ENCODE assay signal across 9 cellular contexts in genomic region chr10:124918906-124919305, GRCh38. TPM values are rescaled to one million over a fixed set of nuclear protein-coding genes. Genes with fewer than 3 reads are reported as not detected.
A peak's percentile ranks its signal among the peaks of the same experiment; 100 is the strongest.
DNase-seq lines count a peak whose midpoint lies in the region; ATAC-seq and TF ChIP-seq lines count a peak whose summit lies in the region.
"Had no signal": no experiment of that assay in that cellular context is flagged by ENCODE, and none has a peak within 500 bp of the region (broad histone marks: within the 10 kb centered on the region; RNA-seq: fewer than 3 reads in every experiment).

No MANE protein-coding gene starts in this region.

- intact Hi-C loops in dorsolateral prefrontal cortex (cut with DNase I): loop anchor here (5.0 to 10.0 kb wide), 7 partner anchors 73 to 394 kb away; partner anchors contain the start of genes ABRAXAS2 (in 1 of the 2) and EEF1AKMT2 (in 1 of the 2)

- TF ChIP-seq CTCF in Loucy (conservative IDR thresholded peaks at IDR 0.05; ENCODE audit: low read length): no peak
- TF ChIP-seq CTCF in dorsolateral prefrontal cortex (IDR thresholded peaks at IDR 0.05 in 54 of 56, conservative IDR thresholded peaks at IDR 0.05 in 2 of 56; ENCODE audit: low read depth in 1 of 56, partially characterized antibody in 56 of 56): no peak
- no peak for TF ChIP-seq CTCF in neural cell (IDR thresholded peaks at IDR 0.05; ENCODE audit: poor library complexity, severe bottlenecking)

- TF ChIP-seq EP300 in neural cell (conservative IDR thresholded peaks at IDR 0.05; ENCODE audit: poor library complexity, severe bottlenecking): no peak

- H2AFZ ChIP-seq in Loucy (ENCODE audit: low read length): no peak overlapping the region
- H2AFZ ChIP-seq in neural cell (ENCODE audit: low read depth, low read length): no peak overlapping the region

- H3K9me2 ChIP-seq in Loucy (replicated peaks; ENCODE audit: low read depth, low read length) (no peaks in the 10 kb centered on the region), neural cell (ENCODE audit: insufficient read depth, low read length) (no peaks in the 10 kb centered on the region)

- TF ChIP-seq RAD21 in neural cell (conservative IDR thresholded peaks at IDR 0.05): no peak

- peak overlapping the region; percentile 80 to 100 (median 96); a peak in 14 of 20 replicates for H3K4me3 ChIP-seq in BLaER1 treated with 17β-estradiol and CSF1 and Interleukin-3, amounts not matched to agents 10 nM and 100 nM
- H3K4me3 ChIP-seq in Loucy (ENCODE audit: low read length, poor library complexity, severe bottlenecking) (peak overlapping the region; percentile 93), dorsolateral prefrontal cortex (peak overlapping the region in 37 of 59 donors; percentile 55 to 93 (median 86)), neural cell (ENCODE audit: low read length) (peak overlapping the region; percentile 88)

- peaks cover 14 to 29% (median 16%) of the 10 kb centered on the region in 11 experiments for H3K36me3 ChIP-seq in BLaER1 treated with 17β-estradiol and CSF1 and Interleukin-3, amounts not matched to agents 10 nM and 100 nM
- H3K36me3 ChIP-seq in Loucy (ENCODE audit: insufficient read depth, low read length) (no peaks in the 10 kb centered on the region; the same call in 1 of the 2 replicates), neural cell (ENCODE audit: insufficient read depth, low read length) (no peaks in the 10 kb centered on the region)

- no peak overlapping the region for H3K27ac ChIP-seq in BLaER1 treated with 17β-estradiol and CSF1 and Interleukin-3, amounts not matched to agents 10 nM and 100 nM
- H3K27ac ChIP-seq in dorsolateral prefrontal cortex (peak overlapping the region in 9 of 59 donors; percentile 9 to 97 (median 94)), neural cell (ENCODE audit: low read length) (no peak overlapping the region)

- H3K27me3 ChIP-seq in BLaER1 treated with 17β-estradiol and CSF1 and Interleukin-3, amounts not matched to agents 10 nM and 100 nM: no peaks in the 10 kb centered on the region
- H3K27me3 ChIP-seq in Loucy (ENCODE audit: insufficient read depth, low read length, poor library complexity, severe bottlenecking) (no peaks in the 10 kb centered on the region), dorsolateral prefrontal cortex (no peaks in the 10 kb centered on the region), neural cell (ENCODE audit: insufficient read depth, low read depth, low read length) (no peaks in the 10 kb centered on the region)

- no peaks in the 10 kb centered on the region for H3F3A ChIP-seq in Loucy (ENCODE audit: low read depth)
- H3F3A ChIP-seq in neural cell (ENCODE audit: insufficient read depth, low read length, poor library complexity, severe bottlenecking): peaks cover 3% of the 10 kb centered on the region

- H3K4me2 ChIP-seq in BLaER1 treated with 17β-estradiol and CSF1 and Interleukin-3, amounts not matched to agents 10 nM and 100 nM: peak overlapping the region; percentile 88 to 98 (median 93)
- H3K4me2 ChIP-seq in Loucy (ENCODE audit: low read depth, low read length, poor library complexity, severe bottlenecking) (peak overlapping the region; percentile 79), neural cell (ENCODE audit: low read length) (peak overlapping the region; percentile 70)

- ATAC-seq in GM21390 (IDR thresholded peaks at IDR 0.05; ENCODE audit: unreplicated experiment) (no peak), GM21367 (IDR thresholded peaks at IDR 0.05; ENCODE audit: unreplicated experiment) (no peak)

- peak overlapping the region in 8 of 11 experiments; percentile 4 to 99 (median 98); a peak in 12 of 22 replicates for H3K9ac ChIP-seq in BLaER1 treated with 17β-estradiol and CSF1 and Interleukin-3, amounts not matched to agents 10 nM and 100 nM
- H3K9ac ChIP-seq in Loucy (ENCODE audit: low read depth, low read length, poor library complexity, severe bottlenecking): peak overlapping the region; percentile 90
- H3K9ac ChIP-seq in neural cell (ENCODE audit: low read length): no peak overlapping the region

- H3K9me3 ChIP-seq in BLaER1 treated with 17β-estradiol and CSF1 and Interleukin-3, amounts not matched to agents 10 nM and 100 nM (replicated peaks in 1 of 11): peaks cover 0 to 9% (median 0%) of the 10 kb centered on the region in 11 experiments; a peak in 1 of 22 replicates
- no peaks in the 10 kb centered on the region for H3K9me3 ChIP-seq in Loucy (ENCODE audit: insufficient read depth, low read depth, low read length)
- no peaks in the 10 kb centered on the region for H3K9me3 ChIP-seq in neural cell (ENCODE audit: low read length)

- H3K79me2 ChIP-seq in Loucy (ENCODE audit: insufficient read depth, low read length) (peaks cover 70% of the 10 kb centered on the region), neural cell (replicated peaks; ENCODE audit: insufficient read depth, low read length) (peaks cover 57% of the 10 kb centered on the region)

- peaks cover 55 to 71% (median 65%) of the 10 kb centered on the region in 11 experiments for H4K20me1 ChIP-seq in BLaER1 treated with 17β-estradiol and CSF1 and Interleukin-3, amounts not matched to agents 10 nM and 100 nM
- H4K20me1 ChIP-seq in Loucy (ENCODE audit: insufficient read depth, low read length, poor library complexity, severe bottlenecking) (peaks cover 44% of the 10 kb centered on the region), neural cell (ENCODE audit: insufficient read depth) (peaks cover 12% of the 10 kb centered on the region)

- DNase-seq in dorsolateral prefrontal cortex: no peak
- DNase-seq in ecto neural progenitor cell (ENCODE audit: low spot score): no peak
- no peak for DNase-seq in retina
- DNase-seq: stimulated activated CD4-positive, alpha-beta T cell treated with anti-CD3 and anti-CD28 coated beads, Interleukin-2, amount 100 ng/mL, for 24 hours had no signal

- H3K4me1 ChIP-seq in BLaER1 treated with 17β-estradiol and CSF1 and Interleukin-3, amounts not matched to agents 10 nM and 100 nM: peaks cover 15 to 38% (median 24%) of the 10 kb centered on the region in 10 experiments
- peaks cover 29% of the 10 kb centered on the region for H3K4me1 ChIP-seq in Loucy (ENCODE audit: insufficient read depth, low read length, poor library complexity, severe bottlenecking)

TF ChIP-seq in neural cell, 6 proteins besides CTCF, POLR2A, EP300 and RAD21:
- TF ChIP-seq MXI1 (conservative IDR thresholded peaks at IDR 0.05; ENCODE audit: poor library complexity, severe bottlenecking): no peak
- no peak for TF ChIP-seq TAF1 (IDR thresholded peaks at IDR 0.05; ENCODE audit: low read depth)
- TF ChIP-seq POLR2AphosphoS5 (IDR thresholded peaks at IDR 0.05): no peak
- TF ChIP-seq REST (IDR thresholded peaks at IDR 0.05; ENCODE audit: borderline replicate concordance): no peak

RNA-seq across cellular contexts. Expression of gene ZRANB1, which starts 23.0 kb away (rescaled TPM):
- 10 to 100 TPM; 26.9 to 54.0 (median 37.1) TPM for total RNA-seq in dorsolateral prefrontal cortex
- 47.7 and 49.4 TPM in 2 replicates for polyA plus RNA-seq in neural cell
- 79.4 and 84.3 TPM in 2 replicates for polyA minus RNA-seq in neural cell
